In genomic region chr1:16139473-16139962, GRCh38 we compare ENCODE assay signal across 1 cellular context.
A peak's percentile ranks its signal among the peaks of the same experiment; 100 is the strongest.
TF ChIP-seq lines count a peak whose summit lies in the region.

No MANE protein-coding gene starts in this region.

TF ChIP-seq in HEK293, 187 proteins besides CTCF, POLR2A, EP300 and RAD21 (continued from another document and continues in another):
- TF ChIP-seq ZNF362 (tag by site-specific recombination; IDR thresholded peaks at IDR 0.05) (no peak), KLF9 (tag by site-specific recombination; IDR thresholded peaks at IDR 0.05; ENCODE audit: low read depth) (no peak), IKZF3 (tag by site-specific recombination; IDR thresholded peaks at IDR 0.05) (no peak), PRDM10 (tag by site-specific recombination; IDR thresholded peaks at IDR 0.05) (peak; percentile 68), ZNF404 (tag by site-specific recombination; IDR thresholded peaks at IDR 0.05) (no peak), ZSCAN16 (tag by site-specific recombination; IDR thresholded peaks at IDR 0.05) (no peak), ZNF785 (tag by site-specific recombination; IDR thresholded peaks at IDR 0.05) (no peak), ZNF292 (tag by site-specific recombination; IDR thresholded peaks at IDR 0.05; ENCODE audit: borderline replicate concordance, low read depth) (no peak), ZNF610 (tag by site-specific recombination; IDR thresholded peaks at IDR 0.05; ENCODE audit: borderline replicate concordance) (no peak), BCL6B (tag by site-specific recombination; IDR thresholded peaks at IDR 0.05) (no peak), ZNF837 (tag by site-specific recombination; IDR thresholded peaks at IDR 0.05) (no peak), PBX3 (CRISPR knock-in tag; IDR thresholded peaks at IDR 0.05) (no peak), ZBTB17 (tag by site-specific recombination; IDR thresholded peaks at IDR 0.05) (no peak), ZNF280D (tag by site-specific recombination; IDR thresholded peaks at IDR 0.05) (no peak), ZNF843 (tag by site-specific recombination; IDR thresholded peaks at IDR 0.05) (no peak), ZNF433 (tag by site-specific recombination; IDR thresholded peaks at IDR 0.05; ENCODE audit: low read depth) (no peak), GLIS1 (tag by site-specific recombination; IDR thresholded peaks at IDR 0.05) (peak; percentile 93), ZNF24 (tag by site-specific recombination; IDR thresholded peaks at IDR 0.05) (0 out of 2 replicates have a peak, but pooled peaks have one; percentile 37), ZNF19 (tag by site-specific recombination; IDR thresholded peaks at IDR 0.05; ENCODE audit: low read depth) (no peak), ZNF488 (tag by site-specific recombination; IDR thresholded peaks at IDR 0.05) (no peak), ZNF585B (tag by site-specific recombination; IDR thresholded peaks at IDR 0.05) (peak; percentile 44), ATF2 (tag by site-specific recombination; IDR thresholded peaks at IDR 0.05; ENCODE audit: low read depth) (no peak), ZNF26 (tag by site-specific recombination; IDR thresholded peaks at IDR 0.05) (no peak), ZNF48 (tag by site-specific recombination; IDR thresholded peaks at IDR 0.05) (no peak), ZNF391 (tag by site-specific recombination; IDR thresholded peaks at IDR 0.05; ENCODE audit: borderline replicate concordance, low read depth) (no peak), ZNF16 (tag by site-specific recombination; IDR thresholded peaks at IDR 0.05; ENCODE audit: low read depth) (no peak), ZNF398 (tag by site-specific recombination; IDR thresholded peaks at IDR 0.05) (peak; percentile 79), SP3 (tag by site-specific recombination; IDR thresholded peaks at IDR 0.05) (no peak), ZBTB21 (tag by site-specific recombination; IDR thresholded peaks at IDR 0.05) (0 out of 2 replicates have a peak, but pooled peaks have one; percentile 36), ZNF777 (tag by site-specific recombination; IDR thresholded peaks at IDR 0.05; ENCODE audit: borderline replicate concordance) (no peak), ZSCAN30 (tag by site-specific recombination; IDR thresholded peaks at IDR 0.05) (no peak), ZSCAN4 (tag by site-specific recombination; IDR thresholded peaks at IDR 0.05) (no peak), ZNF214 (tag by site-specific recombination; IDR thresholded peaks at IDR 0.05; ENCODE audit: borderline replicate concordance) (no peak), EGR2 (tag by site-specific recombination; IDR thresholded peaks at IDR 0.05; ENCODE audit: low read depth) (peak; percentile 88), ZNF394 (tag by site-specific recombination; IDR thresholded peaks at IDR 0.05; ENCODE audit: borderline replicate concordance) (no peak), ZNF510 (tag by site-specific recombination; IDR thresholded peaks at IDR 0.05; ENCODE audit: insufficient replicate concordance) (no peak), WT1 (tag by site-specific recombination; IDR thresholded peaks at IDR 0.05) (peak; percentile 67), PRDM1 (tag by site-specific recombination; IDR thresholded peaks at IDR 0.05) (peak; percentile 89), ZNF692 (tag by site-specific recombination; IDR thresholded peaks at IDR 0.05) (peak; percentile 42; the same call in 1 of the 2 replicates), ZNF677 (tag by site-specific recombination; IDR thresholded peaks at IDR 0.05) (no peak), ZNF169 (tag by site-specific recombination; IDR thresholded peaks at IDR 0.05) (no peak), ZNF664 (tag by site-specific recombination; IDR thresholded peaks at IDR 0.05) (no peak), ZNF266 (tag by site-specific recombination; IDR thresholded peaks at IDR 0.05; ENCODE audit: low read depth) (no peak)
